In genomic region chr17:78921437-78921971, GRCh38 we compare ENCODE assay signal across 11 cellular contexts. TPM values are rescaled to one million over a fixed set of nuclear protein-coding genes. Genes with fewer than 3 reads are reported as not detected.
DNase-seq lines count a peak whose midpoint lies in the region; ATAC-seq and TF ChIP-seq lines count a peak whose summit lies in the region.
"Had no signal": no experiment of that assay in that cellular context is flagged by ENCODE, and none has a peak within 500 bp of the region (broad histone marks: within the 10 kb centered on the region; RNA-seq: fewer than 3 reads in every experiment).

No MANE protein-coding gene starts in this region.

- H3K4me3 Mint-ChIP-seq in Calu3 (ENCODE audit: low read depth, unreplicated experiment) = peak overlapping the region; percentile 73
- H3K4me3 Mint-ChIP-seq: activated naive CD4-positive, alpha-beta T cell treated with anti-CD3 and anti-CD28 coated beads, Interleukin-2, amount 10 ng/mL, durations not matched to agents 7 days and 5 days had no signal

- H3K79me2 ChIP-seq in mesendoderm (ENCODE audit: control insufficient read depth, insufficient read depth, low read length) = peaks cover 4% of the 10 kb centered on the region

- no TSS peak for BruUV-seq in Calu3 (replicated peaks; lab: Mats Ljungman, UMichigan)

- H3K27ac ChIP-seq in body of pancreas (peak overlapping the region in 3 of 4 donors; percentile 82 to 89 (median 87)), mesendoderm (ENCODE audit: low read depth, low read length) (no peak overlapping the region)
- H3K27ac ChIP-seq: VCaP had no signal

- no peak for TF ChIP-seq CTCF in Calu3 (IDR thresholded peaks at IDR 0.05; ENCODE audit: unreplicated experiment)
- TF ChIP-seq CTCF in body of pancreas (IDR thresholded peaks at IDR 0.05) = no peak

- H3K4me3 ChIP-seq in body of pancreas = no peak overlapping the region
- no peak overlapping the region for H3K4me3 ChIP-seq in skeletal muscle satellite cell (ENCODE audit: low read length)
- H3K4me3 ChIP-seq in mesendoderm (ENCODE audit: low read length) = no peak overlapping the region

- H3K4ac ChIP-seq in mesendoderm (ENCODE audit: low read depth, low read length) = no peak overlapping the region

- no peak overlapping the region for H2BK5ac ChIP-seq in mesendoderm (ENCODE audit: low read length)

- no peaks in the 10 kb centered on the region for H3K9me3 Mint-ChIP-seq in Calu3 (ENCODE audit: low read depth, unreplicated experiment)
- H3K9me3 Mint-ChIP-seq: activated naive CD4-positive, alpha-beta T cell treated with anti-CD3 and anti-CD28 coated beads, Interleukin-2, amount 10 ng/mL, durations not matched to agents 7 days and 5 days had no signal

- H3K56ac ChIP-seq in mesendoderm (ENCODE audit: low read length) = no peak overlapping the region

- H3K36me3 ChIP-seq in body of pancreas (replicated peaks in 1 of 2; ENCODE audit: insufficient read depth in 1 of 2, low read depth in 2 of 2) (no peaks in the 10 kb centered on the region), skeletal muscle satellite cell (ENCODE audit: insufficient read depth, low read length) (no peaks in the 10 kb centered on the region), mesendoderm (ENCODE audit: control insufficient read depth, insufficient read depth, low read length) (no peaks in the 10 kb centered on the region)

- no peak overlapping the region for H3K23ac ChIP-seq in mesendoderm (ENCODE audit: low read length)

- no peak for ATAC-seq in body of pancreas

- DNase-seq in Calu3 = no peak
- DNase-seq in body of pancreas = peak in 2 of 4 donors; percentile 47 to 55
- peak in 42 of 51 donors; percentile 18 to 87 (median 60) for DNase-seq in hypothalamus (lab: John Stamatoyannopoulos, UW)
- no peak for DNase-seq in activated T-cell treated with anti-CD3 and anti-CD28 coated beads, Interleukin-2, amount 50 U/mL, for 1 hour
- DNase-seq in activated effector memory CD4-positive, alpha-beta T cell treated with Interleukin-2 at 50 U/mL for 16 hours = no peak
- DNase-seq in GM03348 (ENCODE audit: low spot score) = no peak
- DNase-seq in mesendoderm = no peak
- DNase-seq: activated naive CD4-positive, alpha-beta T cell treated with anti-CD3 and anti-CD28 coated beads, Interleukin-2, amount 10 ng/mL, durations not matched to agents 7 days and 5 days; NCI-H1048 had no signal

- WGBS in body of pancreas, 2 donors = 42 to 69% methylated on average over 6 to 8 of the region's 8 CpGs
- no CpG with 5 or more reads among the region's 8 CpGs for WGBS in mesendoderm (ENCODE audit: extremely low coverage, insufficient coverage, low lambda C conversion rate)

- H3K27me3 Mint-ChIP-seq in Calu3 (ENCODE audit: unreplicated experiment) = no peaks in the 10 kb centered on the region

- H3K27ac Mint-ChIP-seq in Calu3 (ENCODE audit: unreplicated experiment) = peak overlapping the region; percentile 84
- H3K27ac Mint-ChIP-seq: activated naive CD4-positive, alpha-beta T cell treated with anti-CD3 and anti-CD28 coated beads, Interleukin-2, amount 10 ng/mL, durations not matched to agents 7 days and 5 days had no signal

- peaks cover 11% of the 10 kb centered on the region for H3K79me1 ChIP-seq in mesendoderm (ENCODE audit: low read length)

- no peaks in the 10 kb centered on the region for H3K27me3 ChIP-seq in body of pancreas
- no peaks in the 10 kb centered on the region for H3K27me3 ChIP-seq in skeletal muscle satellite cell (ENCODE audit: control insufficient read depth, insufficient read depth, low read length)
- H3K27me3 ChIP-seq in mesendoderm (ENCODE audit: insufficient read depth, low read length, poor library complexity) = no peaks in the 10 kb centered on the region

- H4K5ac ChIP-seq in mesendoderm (ENCODE audit: low read length) = no peak overlapping the region

- H3K4me2 ChIP-seq in skeletal muscle satellite cell (ENCODE audit: low read length) (peak overlapping the region; percentile 49), mesendoderm (ENCODE audit: low read length) (no peak overlapping the region)

- H3K36me3 Mint-ChIP-seq in Calu3 (ENCODE audit: insufficient read depth, unreplicated experiment) = peaks cover 51% of the 10 kb centered on the region
- H3K36me3 Mint-ChIP-seq: activated naive CD4-positive, alpha-beta T cell treated with anti-CD3 and anti-CD28 coated beads, Interleukin-2, amount 10 ng/mL, durations not matched to agents 7 days and 5 days had no signal

- intact Hi-C loops in Calu3 (cut with micrococcal nuclease; ENCODE audit: unreplicated experiment) (loop anchor here (5.0 kb wide), 1 partner anchor 39 kb away; no protein-coding TSS in a partner anchor), body of pancreas (cut with DNase I) (no loop called here)

- no peak for TF ChIP-seq POLR2A in body of pancreas (IDR thresholded peaks at IDR 0.05)

- no peak overlapping the region for H2BK15ac ChIP-seq in mesendoderm (replicated peaks; ENCODE audit: low read depth)

- H3K4me1 Mint-ChIP-seq in Calu3 (ENCODE audit: low read depth, unreplicated experiment) = peaks cover 77% of the 10 kb centered on the region

- no peak overlapping the region for H2BK120ac ChIP-seq in mesendoderm (ENCODE audit: low read depth, low read length)

- H3K9me3 ChIP-seq in body of pancreas = no peaks in the 10 kb centered on the region
- no peaks in the 10 kb centered on the region for H3K9me3 ChIP-seq in skeletal muscle satellite cell (replicated peaks; ENCODE audit: low read length)

- peak overlapping the region; percentile 11 for H3K9ac ChIP-seq in skeletal muscle satellite cell (ENCODE audit: low read depth, low read length)
- H3K9ac ChIP-seq in mesendoderm (ENCODE audit: low read length) = no peak overlapping the region

- no peak overlapping the region for H2AK5ac ChIP-seq in mesendoderm (ENCODE audit: low read length)

- peaks cover 66% of the 10 kb centered on the region for H3K4me1 ChIP-seq in body of pancreas
- peaks cover 43% of the 10 kb centered on the region for H3K4me1 ChIP-seq in skeletal muscle satellite cell (ENCODE audit: control insufficient read depth, insufficient read depth, low read length)
- no peaks in the 10 kb centered on the region for H3K4me1 ChIP-seq in mesendoderm (ENCODE audit: control insufficient read depth, low read depth, low read length)

- CTCF ChIA-PET in Calu3 (lab: Charles Lee) = no interaction called here

- H4K8ac ChIP-seq in mesendoderm (ENCODE audit: low read depth, low read length) = no peak overlapping the region

- H3K18ac ChIP-seq in mesendoderm (ENCODE audit: low read length) = no peak overlapping the region

RNA-seq across cellular contexts. Expression of gene TIMP2, which starts 3.7 kb away (rescaled TPM):
- total RNA-seq in Calu3 (2022) (246 and 262 TPM in 2 replicates), body of pancreas (10 to 100 TPM; 50.1 to 53.7 TPM)
- total RNA-seq in skeletal muscle satellite cell (2012; rRNA removed) = 44.4 and 67.9 TPM in 2 replicates
- 25.3 TPM for polyA plus RNA-seq in mesendoderm (2013, experiment 1 of 2)
- 24.9 TPM for polyA plus RNA-seq in mesendoderm (2013, experiment 2 of 2)

RNA-seq across cellular contexts. Expression of gene CEP295NL, which starts 18.5 kb away (rescaled TPM):
- 4.6 and 6.0 TPM in 2 replicates for total RNA-seq in Calu3 (2022)
- 1 to 10 TPM; 1.3 to 3.1 TPM for total RNA-seq in body of pancreas
- total RNA-seq in skeletal muscle satellite cell (2012; rRNA removed) = 1.0 and 1.5 TPM in 2 replicates
- polyA plus RNA-seq in mesendoderm (2013, experiment 1 of 2) = 0.06 TPM
- polyA plus RNA-seq in mesendoderm (2013, experiment 2 of 2) = 0.03 TPM

RNA-seq across cellular contexts. Expression of gene LGALS3BP, which starts 58.2 kb away (rescaled TPM):
- 747 and 1,100 TPM in 2 replicates for total RNA-seq in Calu3 (2022)
- total RNA-seq in body of pancreas = 100 to 1,000 TPM; 123 to 213 TPM
- total RNA-seq in skeletal muscle satellite cell (2012; rRNA removed) = 306 and 332 TPM in 2 replicates
- 15.3 TPM for polyA plus RNA-seq in mesendoderm (2013, experiment 1 of 2)
- polyA plus RNA-seq in mesendoderm (2013, experiment 2 of 2) = 15.6 TPM

Comparison
In these comparisons a context has a peak if more than half of its experiments do, and no peak if none do; other contexts are left out.
1. DNase-seq: peak in hypothalamus (42 of 51); none in Calu3 (single experiment), activated T-cell treated with anti-CD3 and anti-CD28 coated beads, Interleukin-2, amount 50 U/mL, for 1 hour (single experiment), activated effector memory CD4-positive, alpha-beta T cell treated with Interleukin-2 at 50 U/mL for 16 hours (single experiment), GM03348 (single experiment) and mesendoderm (single experiment).